ENCODE assay signal across 3 cellular contexts in the genomic region with DNA sequence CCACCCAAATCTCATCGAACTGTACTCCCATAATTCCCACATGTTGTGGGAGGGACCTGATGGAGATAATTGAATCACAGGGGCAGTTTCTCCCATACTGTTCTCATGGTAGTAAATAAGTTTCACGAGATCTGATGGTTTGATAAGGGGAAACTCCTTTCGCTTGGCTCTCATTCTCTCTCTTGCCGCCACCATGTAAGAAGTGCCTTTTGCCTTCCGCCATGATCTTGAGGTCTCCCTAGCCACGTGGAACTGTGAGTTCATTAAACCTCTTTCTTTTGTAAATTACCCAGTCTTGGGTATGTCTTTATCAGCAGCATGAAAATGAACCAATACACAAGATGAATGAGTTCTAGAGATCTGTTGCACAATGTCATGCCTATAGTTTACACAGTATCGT.
DNase-seq lines count a peak whose midpoint lies in the region; ATAC-seq, FAIRE-seq and TF ChIP-seq lines count a peak whose summit lies in the region.
"Not testable (repeated sequence)": the region's sequence is repeated elsewhere in the genome, so short reads cannot be mapped to it uniquely, and the experiment has no call there.

No MANE protein-coding gene starts in this region.

- H3K27me3 ChIP-seq in IMR-90 (ENCODE audit: control insufficient read depth, insufficient read depth, low read length) (peaks cover 57% of the 10 kb centered on the region), K562 (ENCODE audit: control insufficient read depth in 2 of 2, insufficient read depth in 2 of 2, low read length in 2 of 2) (peaks cover 13 to 33% of the 10 kb centered on the region in 2 experiments)

- not testable (repeated sequence) for H3K4me1 ChIP-seq in IMR-90 (ENCODE audit: control insufficient read depth, insufficient read depth, low read length); K562 (replicated peaks in 1 of 2; ENCODE audit: control insufficient read depth in 2 of 2, insufficient read depth in 2 of 2, low read length in 2 of 2)

- H3K9me3 ChIP-seq in IMR-90 (ENCODE audit: control insufficient read depth, insufficient read depth, low read length) = peaks cover 11% of the 10 kb centered on the region
- H3K9me3 ChIP-seq in K562 (replicated peaks; ENCODE audit: control insufficient read depth, insufficient read depth, low read depth, low read length) = not testable (repeated sequence)

- DNase-seq in IMR-90; K562 (ENCODE audit: extremely low read depth in 1 of 4, low spot score in 3 of 4): not testable (repeated sequence)
- DNase-seq in mesenteric fat pad (ENCODE audit: low spot score) = peak; percentile 9

- not testable (repeated sequence) for H3K56ac ChIP-seq in IMR-90 (ENCODE audit: extremely low read depth, insufficient read depth, low read length)

- H2BK20ac ChIP-seq in IMR-90 (ENCODE audit: low read depth, low read length) = not testable (repeated sequence)

- ATAC-seq in IMR-90 (ENCODE audit: low read depth); K562: not testable (repeated sequence)

- H2BK120ac ChIP-seq in IMR-90 (ENCODE audit: low read depth, low read length) = not testable (repeated sequence)

- not testable (repeated sequence) for H3K9ac ChIP-seq in IMR-90 (ENCODE audit: low read depth, low read length); K562 (ENCODE audit: insufficient read depth in 1 of 2, low read depth in 2 of 2, low read length in 2 of 2)

- not testable (repeated sequence) for H3K14ac ChIP-seq in IMR-90 (replicated peaks; ENCODE audit: low read depth, low read length)

- not testable (repeated sequence) for H3K4ac ChIP-seq in IMR-90 (ENCODE audit: low read depth, low read length)

- H3K36me3 ChIP-seq in IMR-90 (ENCODE audit: control insufficient read depth, insufficient read depth, low read length); K562 (ENCODE audit: control insufficient read depth, insufficient read depth, low read length): not testable (repeated sequence)

- not testable (repeated sequence) for BruUV-seq in IMR-90 (replicated peaks; lab: Mats Ljungman, UMichigan); K562 (replicated peaks; lab: Mats Ljungman, UMichigan)

- H2AK5ac ChIP-seq in IMR-90 (ENCODE audit: low read depth, low read length) = not testable (repeated sequence)

- H4K91ac ChIP-seq in IMR-90 (ENCODE audit: insufficient read depth, low read depth, low read length) = not testable (repeated sequence)

- dilution Hi-C loops in IMR-90 (cut with HindIII; ENCODE audit: low sequenced_read_pairs, unreplicated experiment) = not testable (repeated sequence)

- intact Hi-C loops in IMR-90 (cut with micrococcal nuclease); K562 (cut with micrococcal nuclease): not testable (repeated sequence)

- not testable (repeated sequence) for H3K79me2 ChIP-seq in K562 (ENCODE audit: control insufficient read depth, insufficient read depth, low read length)

- H3K27ac ChIP-seq in IMR-90 (ENCODE audit: insufficient read depth, low read length); K562 (ENCODE audit: extremely low read depth, low read depth, low read length): not testable (repeated sequence)

- no CpG with 5 or more reads among the region's 7 CpGs for WGBS in IMR-90 (ENCODE audit: extremely low coverage in 2 of 2, insufficient read length in 1 of 2), 2 experiments
- 5% methylated on average over 7 of the region's 7 CpGs for WGBS in K562 (ENCODE audit: insufficient coverage, low coverage, missing lambda C conversion rate)

- H3K18ac ChIP-seq in IMR-90 (ENCODE audit: low read depth, low read length) = not testable (repeated sequence)

- not testable (repeated sequence) for H2AFZ ChIP-seq in IMR-90 (replicated peaks; ENCODE audit: low read length, poor library complexity); K562 (ENCODE audit: low read depth, low read length)

- not testable (repeated sequence) for H3K4me2 ChIP-seq in IMR-90 (ENCODE audit: low read depth, low read length); K562 (ENCODE audit: insufficient read depth, low read length)

- in situ Hi-C loops in IMR-90 (cut with MboI; ENCODE audit: low sequenced_read_pairs); K562 (cut with MboI): not testable (repeated sequence)

- not testable (repeated sequence) for H3K23ac ChIP-seq in IMR-90 (ENCODE audit: low read depth, low read length)

- POLR2A ChIA-PET in IMR-90 (lab: Charles Lee; ENCODE audit: unreplicated experiment) = not testable (repeated sequence)
- POLR2A ChIA-PET in K562 (lab: Yijun Ruan, JAX) = interaction anchor here (1.2 kb wide), 1 partner anchor 11 kb away, joined by 5 read pairs; no protein-coding TSS in a partner anchor

- TF ChIP-seq CTCF in IMR-90 (conservative IDR thresholded peaks at IDR 0.05; ENCODE audit: low read depth, low read length); K562 (IDR thresholded peaks at IDR 0.05 in 2 of 3, conservative IDR thresholded peaks at IDR 0.05 in 1 of 3; ENCODE audit: insufficient read depth in 2 of 3, low read depth in 1 of 3, low read length in 3 of 3): not testable (repeated sequence)

- not testable (repeated sequence) for H2AK9ac ChIP-seq in IMR-90 (replicated peaks; ENCODE audit: low read depth, low read length, poor library complexity)

- not testable (repeated sequence) for TF ChIP-seq EP300 in K562 (IDR thresholded peaks at IDR 0.05; ENCODE audit: low read length)

- H3K4me3 ChIP-seq in IMR-90 (ENCODE audit: insufficient read depth, low read depth, low read length); K562: not testable (repeated sequence)

- not testable (repeated sequence) for H4K20me1 ChIP-seq in IMR-90 (ENCODE audit: insufficient read depth, low read length); K562 (replicated peaks; ENCODE audit: control insufficient read depth, insufficient read depth, low read length)

- not testable (repeated sequence) for H3K79me1 ChIP-seq in IMR-90 (ENCODE audit: low read depth in 1 of 2, low read length in 2 of 2)

- CTCF ChIA-PET in IMR-90 (lab: Yijun Ruan, JAX); K562 (lab: Yijun Ruan, JAX; ENCODE audit: low intra/inter-chr PET ratio): not testable (repeated sequence)

- H3K9me1 ChIP-seq in IMR-90 (ENCODE audit: insufficient read depth, low read length); K562 (ENCODE audit: control insufficient read depth, insufficient read depth, low read length): not testable (repeated sequence)

- H2BK15ac ChIP-seq in IMR-90 (ENCODE audit: low read depth, low read length) = not testable (repeated sequence)

- TF ChIP-seq RAD21 in IMR-90 (IDR thresholded peaks at IDR 0.05; ENCODE audit: low read length); K562 (CRISPR knock-in tag; conservative IDR thresholded peaks at IDR 0.05 in 1 of 2, IDR thresholded peaks at IDR 0.05 in 1 of 2): not testable (repeated sequence)

- H4K8ac ChIP-seq in IMR-90 (ENCODE audit: low read depth in 2 of 2, low read length in 2 of 2) = not testable (repeated sequence)

- not testable (repeated sequence) for H4K5ac ChIP-seq in IMR-90 (ENCODE audit: low read depth, low read length)

- TF ChIP-seq POLR2A in IMR-90 (IDR thresholded peaks at IDR 0.05; ENCODE audit: low read depth, low read length); K562 (conservative IDR thresholded peaks at IDR 0.05): not testable (repeated sequence)

- FAIRE-seq in K562 (lab: Jason Lieb, UNC) = not testable (repeated sequence)

- not testable (repeated sequence) for H2BK5ac ChIP-seq in IMR-90 (ENCODE audit: low read depth, low read length, poor library complexity, severe bottlenecking)

TF ChIP-seq in IMR-90, 13 proteins besides CTCF, POLR2A, EP300 and RAD21:
- TF ChIP-seq CEBPB (IDR thresholded peaks at IDR 0.05; ENCODE audit: low read depth, low read length) = peak; percentile 14; the same call in 1 of the 2 replicates
TF ChIP-seq in IMR-90: peak in this region for 1; not testable (repeated sequence) for 12.

TF ChIP-seq in K562, 482 proteins besides CTCF, POLR2A, EP300 and RAD21:
- peak; percentile 60 for TF ChIP-seq CEBPB (tag; IDR thresholded peaks at IDR 0.05)
- not testable (repeated sequence) for TF ChIP-seq CEBPG (CRISPR knock-in tag; IDR thresholded peaks at IDR 0.05)
- peak in 1 of 2 experiments; percentile 48; a peak in 1 of 4 replicates for TF ChIP-seq CEBPG (tag; conservative IDR thresholded peaks at IDR 0.05 in 1 of 2, IDR thresholded peaks at IDR 0.05 in 1 of 2)
- peak; percentile 76 for TF ChIP-seq ZFP36 (IDR thresholded peaks at IDR 0.05; ENCODE audit: low read depth, low read length, partially characterized antibody)
- peak; percentile 62; the same call in 1 of the 2 replicates for TF ChIP-seq ZNF766 (CRISPR knock-in tag; conservative IDR thresholded peaks at IDR 0.05)
